1 cellular context compared by ENCODE assay signal in genomic region chr16:84947996-84948854, GRCh38.
A peak's percentile ranks its signal among the peaks of the same experiment; 100 is the strongest.
TF ChIP-seq lines count a peak whose summit lies in the region.

No MANE protein-coding gene starts in this region.

TF ChIP-seq in HepG2, 621 proteins besides CTCF, POLR2A, EP300 and RAD21 (continued from another document):
- TF ChIP-seq PHF5A (CRISPR knock-in tag; IDR thresholded peaks at IDR 0.05; ENCODE audit: low read depth, unreplicated experiment) (no peak), ZNF331 (CRISPR knock-in tag; IDR thresholded peaks at IDR 0.05) (no peak), SIN3A (IDR thresholded peaks at IDR 0.05; ENCODE audit: borderline replicate concordance, low read depth, low read length) (no peak), ZNF33B (CRISPR knock-in tag; IDR thresholded peaks at IDR 0.05) (no peak), TFE3 (CRISPR knock-in tag; IDR thresholded peaks at IDR 0.05) (no peak), ZNF501 (CRISPR knock-in tag; IDR thresholded peaks at IDR 0.05) (peak; percentile 43), ZNF101 (CRISPR knock-in tag; IDR thresholded peaks at IDR 0.05; ENCODE audit: borderline replicate concordance, low read depth) (no peak), ZNF207 (IDR thresholded peaks at IDR 0.05; ENCODE audit: borderline replicate concordance) (no peak), SMC3 (IDR thresholded peaks at IDR 0.05; ENCODE audit: low read length) (no peak), ZNF746 (CRISPR knock-in tag; IDR thresholded peaks at IDR 0.05) (no peak), HIVEP1 (CRISPR knock-in tag; IDR thresholded peaks at IDR 0.05) (peak; percentile 62; the same call in 1 of the 2 replicates), BRF2 (CRISPR knock-in tag; IDR thresholded peaks at IDR 0.05) (no peak), SMAD9 (CRISPR knock-in tag; IDR thresholded peaks at IDR 0.05) (no peak), KLF16 (CRISPR knock-in tag; IDR thresholded peaks at IDR 0.05) (no peak), ZNF12 (CRISPR knock-in tag; IDR thresholded peaks at IDR 0.05) (no peak), ZNF839 (CRISPR knock-in tag; IDR thresholded peaks at IDR 0.05; ENCODE audit: borderline replicate concordance) (no peak), NR2F6 (IDR thresholded peaks at IDR 0.05) (peak; percentile 78), NR2F6 (CRISPR knock-in tag; IDR thresholded peaks at IDR 0.05) (peak; percentile 88), FIP1L1 (IDR thresholded peaks at IDR 0.05; ENCODE audit: borderline replicate concordance, insufficient read depth, low read depth, low read length) (no peak), PREB (CRISPR knock-in tag; IDR thresholded peaks at IDR 0.05) (no peak), PLRG1 (conservative IDR thresholded peaks at IDR 0.05) (no peak), ATF1 (CRISPR knock-in tag; IDR thresholded peaks at IDR 0.05) (no peak), NFYB (CRISPR knock-in tag; IDR thresholded peaks at IDR 0.05) (no peak), ZNF891 (CRISPR knock-in tag; IDR thresholded peaks at IDR 0.05) (no peak), ZNF253 (CRISPR knock-in tag; IDR thresholded peaks at IDR 0.05; ENCODE audit: borderline replicate concordance) (no peak), ZMYM4 (CRISPR knock-in tag; IDR thresholded peaks at IDR 0.05) (peak; percentile 44; the same call in 1 of the 2 replicates), HNRNPL (IDR thresholded peaks at IDR 0.05; ENCODE audit: low read depth, low read length) (peak; percentile 75), SPEN (CRISPR knock-in tag; IDR thresholded peaks at IDR 0.05; ENCODE audit: low read depth) (peak; percentile 54; the same call in 1 of the 2 replicates), ZMAT3 (CRISPR knock-in tag; conservative IDR thresholded peaks at IDR 0.05) (peak; percentile 55; the same call in 1 of the 2 replicates), ZNF431 (CRISPR knock-in tag; IDR thresholded peaks at IDR 0.05; ENCODE audit: borderline replicate concordance, low read depth) (peak; percentile 59), ZNF563 (CRISPR knock-in tag; IDR thresholded peaks at IDR 0.05) (peak; percentile 68; the same call in 1 of the 2 replicates), ZNF577 (CRISPR knock-in tag; IDR thresholded peaks at IDR 0.05; ENCODE audit: borderline replicate concordance, low read depth) (no peak), SALL1 (CRISPR knock-in tag; IDR thresholded peaks at IDR 0.05) (peak; percentile 82; the same call in 1 of the 2 replicates), ZNF644 (CRISPR knock-in tag; IDR thresholded peaks at IDR 0.05; ENCODE audit: low read depth) (no peak), GPBP1L1 (CRISPR knock-in tag; IDR thresholded peaks at IDR 0.05) (no peak), MAX (IDR thresholded peaks at IDR 0.05) (peak; percentile 27; the same call in 1 of the 2 replicates), NFATC3 (CRISPR knock-in tag; IDR thresholded peaks at IDR 0.05) (no peak), ZNF10 (CRISPR knock-in tag; IDR thresholded peaks at IDR 0.05; ENCODE audit: borderline replicate concordance, low read depth) (no peak), ZNF792 (CRISPR knock-in tag; IDR thresholded peaks at IDR 0.05) (peak; percentile 30; the same call in 1 of the 2 replicates), ZNF670 (CRISPR knock-in tag; IDR thresholded peaks at IDR 0.05; ENCODE audit: borderline replicate concordance) (peak; percentile 82; the same call in 1 of the 2 replicates), ZNF275 (CRISPR knock-in tag; IDR thresholded peaks at IDR 0.05; ENCODE audit: borderline replicate concordance) (no peak), IKZF4 (CRISPR knock-in tag; IDR thresholded peaks at IDR 0.05; ENCODE audit: borderline replicate concordance, low read depth, not compliant biosample characterization) (no peak), ZFP36L1 (CRISPR knock-in tag; IDR thresholded peaks at IDR 0.05) (no peak), REL (CRISPR knock-in tag; conservative IDR thresholded peaks at IDR 0.05) (no peak), SRF (IDR thresholded peaks at IDR 0.05; ENCODE audit: low read depth, low read length) (no peak), PRDM10 (CRISPR knock-in tag; IDR thresholded peaks at IDR 0.05; ENCODE audit: low read depth) (no peak), FOXK1 (CRISPR knock-in tag; IDR thresholded peaks at IDR 0.05; ENCODE audit: borderline replicate concordance, low read depth) (no peak), ZNF713 (CRISPR knock-in tag; IDR thresholded peaks at IDR 0.05) (no peak), ZNF350 (CRISPR knock-in tag; IDR thresholded peaks at IDR 0.05; ENCODE audit: borderline replicate concordance, low read depth) (peak; percentile 69; the same call in 1 of the 2 replicates), ZNF317 (CRISPR knock-in tag; IDR thresholded peaks at IDR 0.05) (peak; percentile 90; the same call in 1 of the 2 replicates), ZKSCAN1 (IDR thresholded peaks at IDR 0.05; ENCODE audit: low read length) (no peak), ZSCAN12 (CRISPR knock-in tag; IDR thresholded peaks at IDR 0.05) (no peak), HMGA1 (CRISPR knock-in tag; conservative IDR thresholded peaks at IDR 0.05) (no peak), ZBTB7B (CRISPR knock-in tag; IDR thresholded peaks at IDR 0.05) (peak; percentile 89), ZBTB7A (CRISPR knock-in tag; IDR thresholded peaks at IDR 0.05) (0 out of 2 replicates have a peak, but pooled peaks have one; percentile 47), THYN1 (CRISPR knock-in tag; IDR thresholded peaks at IDR 0.05; ENCODE audit: borderline replicate concordance, low read depth) (no peak), KLF12 (CRISPR knock-in tag; IDR thresholded peaks at IDR 0.05; ENCODE audit: borderline replicate concordance) (no peak), THRA (CRISPR knock-in tag; IDR thresholded peaks at IDR 0.05; ENCODE audit: borderline replicate concordance) (peak; percentile 92; the same call in 1 of the 2 replicates), GMEB2 (CRISPR knock-in tag; IDR thresholded peaks at IDR 0.05; ENCODE audit: low read depth) (no peak)
